ENCODE assay signal across 13 cellular contexts in genomic region chr11:64396079-64396591, GRCh38. TPM values are rescaled to one million over a fixed set of nuclear protein-coding genes. Genes with fewer than 3 reads are reported as not detected.
DNase-seq lines count a peak whose midpoint lies in the region; ATAC-seq, FAIRE-seq and TF ChIP-seq lines count a peak whose summit lies in the region.
"Had no signal": no experiment of that assay in that cellular context is flagged by ENCODE, and none has a peak within 500 bp of the region (broad histone marks: within the 10 kb centered on the region; RNA-seq: fewer than 3 reads in every experiment).

No MANE protein-coding gene starts in this region.

- no peak overlapping the region for H3K9ac ChIP-seq in astrocyte (ENCODE audit: low read length)

- no peaks in the 10 kb centered on the region for H3K79me2 ChIP-seq in astrocyte (ENCODE audit: insufficient read depth, low read length)

- no peaks in the 10 kb centered on the region for H3K4me1 Mint-ChIP-seq in astrocyte (ENCODE audit: low read depth, unreplicated experiment)

- DNase-seq in cardiac muscle cell (ENCODE audit: low read depth in 1 of 2, low spot score in 1 of 2) (peak; percentile 38 to 39), right atrium auricular region (ENCODE audit: low spot score) (no peak), astrocyte (ENCODE audit: low read depth) (no peak), left kidney (ENCODE audit: low read depth, low spot score) (peak; percentile 84), Kasumi-1 (lab: John Stamatoyannopoulos, UW) (no peak)
- no peak for DNase-seq in activated naive CD4-positive, alpha-beta T cell treated with Interleukin-2 at 50 U/mL for 16 hours
- DNase-seq: NCI-H1417 treated with DMSO at 0.1 percent for 48 hours, PC-9 had no signal

- H3K9me3 ChIP-seq in cardiac muscle cell (ENCODE audit: low read depth) (no peaks in the 10 kb centered on the region), right atrium auricular region (no peaks in the 10 kb centered on the region), astrocyte (ENCODE audit: insufficient read depth, low read depth, low read length) (no peaks in the 10 kb centered on the region)
- H3K9me3 ChIP-seq: body of pancreas had no signal

- H3K4me3 ChIP-seq in cardiac muscle cell = no peak overlapping the region
- no peak overlapping the region for H3K4me3 ChIP-seq in right atrium auricular region
- H3K4me3 ChIP-seq in astrocyte (ENCODE audit: insufficient read depth, low read depth, low read length) = no peak overlapping the region
- H3K4me3 ChIP-seq: body of pancreas, lung, PC-9 had no signal

- H3K36me3 Mint-ChIP-seq in astrocyte (ENCODE audit: low read depth, unreplicated experiment) = no peaks in the 10 kb centered on the region

- TF ChIP-seq CTCF in cardiac muscle cell (IDR thresholded peaks at IDR 0.05; ENCODE audit: low read depth, low read length) (no peak), right atrium auricular region (IDR thresholded peaks at IDR 0.05) (no peak), astrocyte (IDR thresholded peaks at IDR 0.05; ENCODE audit: insufficient read depth, low read depth, low read length) (no peak)

- no peaks in the 10 kb centered on the region for H3K27me3 ChIP-seq in cardiac muscle cell
- no peaks in the 10 kb centered on the region for H3K27me3 ChIP-seq in right atrium auricular region
- peaks cover 2% of the 10 kb centered on the region for H3K27me3 ChIP-seq in astrocyte (ENCODE audit: insufficient read depth, low read length)
- H3K27me3 ChIP-seq: body of pancreas had no signal

- ATAC-seq in GM19452 (IDR thresholded peaks at IDR 0.05; ENCODE audit: unreplicated experiment) (no peak), HG02763 (IDR thresholded peaks at IDR 0.05; ENCODE audit: unreplicated experiment) (no peak)
- ATAC-seq: body of pancreas had no signal

- peaks cover 4% of the 10 kb centered on the region for H3K9me3 Mint-ChIP-seq in astrocyte (ENCODE audit: unreplicated experiment)

- peak overlapping the region; percentile 65 for H3K4me2 ChIP-seq in astrocyte (ENCODE audit: low read length)
- H3K4me2 ChIP-seq: PC-9 had no signal

- peak overlapping the region; percentile 84 for H3K27ac ChIP-seq in cardiac muscle cell
- H3K27ac ChIP-seq in right atrium auricular region = no peak overlapping the region
- no peak overlapping the region for H3K27ac ChIP-seq in astrocyte (ENCODE audit: low read depth, low read length)
- H3K27ac ChIP-seq: body of pancreas, HL-60, PC-9 had no signal

- H3K27ac Mint-ChIP-seq in astrocyte (ENCODE audit: unreplicated experiment) = no peak overlapping the region

- H3K27me3 Mint-ChIP-seq in astrocyte (ENCODE audit: low read depth, unreplicated experiment) = peaks cover 23% of the 10 kb centered on the region

- H3K36me3 ChIP-seq in cardiac muscle cell (no peaks in the 10 kb centered on the region), right atrium auricular region (no peaks in the 10 kb centered on the region), astrocyte (ENCODE audit: insufficient read depth, low read length) (no peaks in the 10 kb centered on the region)

- H3K4me1 ChIP-seq in cardiac muscle cell (ENCODE audit: low read depth) (peaks cover 16% of the 10 kb centered on the region), right atrium auricular region (peaks cover 0 to 8% of the 10 kb centered on the region in 2 donors), astrocyte (ENCODE audit: insufficient read depth, low read length) (peaks cover 7% of the 10 kb centered on the region)

- no peaks in the 10 kb centered on the region for H4K20me1 ChIP-seq in astrocyte (ENCODE audit: insufficient read depth, low read length)

- no peak overlapping the region for H3K4me3 Mint-ChIP-seq in astrocyte (ENCODE audit: unreplicated experiment)

- H2AFZ ChIP-seq in astrocyte (ENCODE audit: low read depth, low read length) = peak overlapping the region; percentile 63
- H2AFZ ChIP-seq: PC-9 had no signal

- no peak for FAIRE-seq in astrocyte (lab: Jason Lieb, UNC)

RNA-seq across cellular contexts. Expression of gene RPS6KA4, which starts 37.2 kb away (rescaled TPM):
- 28.2 and 30.4 TPM in 2 replicates for total RNA-seq in cardiac muscle cell
- polyA plus RNA-seq in cardiac muscle cell = 19.7 and 22.3 TPM in 2 replicates
- total RNA-seq in right atrium auricular region = 10 to 100 TPM; 11.4 to 22.2 TPM
- 30.7 and 36.2 TPM in 2 replicates for total RNA-seq in astrocyte

RNA-seq across cellular contexts. Expression of gene CCDC88B, which starts 56.1 kb away (rescaled TPM):
- total RNA-seq in cardiac muscle cell (5.9 and 8.4 TPM in 2 replicates), right atrium auricular region (10 to 100 TPM; 11.7 to 12.0 TPM), astrocyte (1.2 and 1.6 TPM in 2 replicates)
- 8.6 and 9.5 TPM in 2 replicates for polyA plus RNA-seq in cardiac muscle cell

Comparison
In these comparisons a context has a peak if more than half of its experiments do, and no peak if none do; other contexts are left out.
1. DNase-seq: peak in cardiac muscle cell (2 of 2) and left kidney (single experiment); none in right atrium auricular region (single experiment), astrocyte (single experiment), activated naive CD4-positive, alpha-beta T cell treated with Interleukin-2 at 50 U/mL for 16 hours (single experiment) and Kasumi-1 (0 of 2).